ENCODE assay signal across 8 cellular contexts in the genomic region with DNA sequence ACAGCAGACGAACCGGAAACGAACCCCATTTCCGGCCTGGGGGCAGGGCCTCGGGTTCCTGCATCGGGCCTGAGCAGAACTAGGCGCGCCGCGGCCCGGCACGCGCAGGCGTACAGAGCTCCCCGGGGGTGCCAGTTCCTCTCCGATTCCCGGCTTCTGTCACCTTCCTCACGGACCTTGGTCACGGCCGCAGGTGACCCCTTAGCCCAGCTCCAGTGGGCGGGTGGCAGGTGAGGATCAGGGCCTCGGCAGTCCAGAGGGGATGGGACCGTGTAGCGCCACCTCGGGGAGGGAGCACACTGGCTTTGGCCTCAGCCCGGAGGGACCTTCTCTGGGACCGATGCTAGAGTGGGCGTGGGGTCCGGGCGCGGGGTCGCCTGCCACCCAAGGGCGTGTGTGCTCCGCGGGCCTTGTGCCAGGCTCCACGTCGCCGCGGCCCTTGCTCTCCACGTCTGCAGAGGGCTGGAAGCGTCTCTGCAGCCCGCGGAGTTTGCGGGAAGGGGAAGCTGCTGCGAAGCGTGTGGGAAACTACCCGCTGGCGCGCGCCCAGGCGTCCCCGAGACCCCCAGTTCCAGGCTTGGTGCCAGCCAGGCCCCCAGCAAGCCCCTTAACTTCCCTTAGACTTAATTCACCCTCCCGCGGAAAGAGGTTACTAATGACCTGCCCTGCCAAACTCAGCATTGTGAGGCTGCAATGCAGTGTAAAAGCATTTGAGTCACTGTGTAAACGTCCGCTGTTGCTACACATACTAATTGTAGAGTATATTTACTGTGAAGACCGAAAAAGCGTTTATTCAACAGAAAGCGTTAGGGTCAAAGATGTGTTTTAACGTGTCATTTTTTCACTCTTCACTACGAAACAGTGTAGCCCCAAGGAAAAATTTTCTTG. TPM values are rescaled to one million over a fixed set of nuclear protein-coding genes. Genes with fewer than 3 reads are reported as not detected.
A peak's percentile ranks its signal among the peaks of the same experiment; 100 is the strongest.
DNase-seq lines count a peak whose midpoint lies in the region; ATAC-seq, FAIRE-seq and TF ChIP-seq lines count a peak whose summit lies in the region.

A gene (plus strand): TSS at position 48 of the 888 bp plus-strand sequence. CDS start 7,930 bp downstream, outside the sequence.

- WGBS in right cardiac atrium = under 1% methylated on average over 61 of the region's 61 CpGs
- WGBS in aorta, 2 donors = 1% methylated on average over 58 to 61 of the region's 61 CpGs

- no peaks in the 10 kb centered on the region for H3K27me3 ChIP-seq in right cardiac atrium (ENCODE audit: control insufficient read depth, insufficient read depth)
- H3K27me3 ChIP-seq in rectal smooth muscle tissue (ENCODE audit: control insufficient read depth, insufficient read depth, low read length) = no peaks in the 10 kb centered on the region
- no peaks in the 10 kb centered on the region for H3K27me3 ChIP-seq in aorta (ENCODE audit: control insufficient read depth in 1 of 2, insufficient read depth in 2 of 2, low read length in 1 of 2)

- H3K4me3 ChIP-seq in right cardiac atrium (ENCODE audit: low read length) (peak within 1 kb of the TSS; percentile 71), rectal smooth muscle tissue (ENCODE audit: low read length) (peak within 1 kb of the TSS; percentile 93), aorta (ENCODE audit: low read length in 2 of 2) (peak within 1 kb of the TSS; percentile 61 to 72)

- H3K27ac Mint-ChIP-seq in T-helper 17 cell = peak within 1 kb of the TSS; percentile 95

- TF ChIP-seq POLR2A in GM12891 (IDR thresholded peaks at IDR 0.05; ENCODE audit: low read depth, low read length) = peak; percentile 93

- peaks cover 3% of the 10 kb centered on the region for H3K36me3 Mint-ChIP-seq in T-helper 17 cell (ENCODE audit: low read depth)

- ATAC-seq in HG02623 (IDR thresholded peaks at IDR 0.05; ENCODE audit: unreplicated experiment) (peak; percentile 76), T-helper 17 cell (peak; percentile 82), right cardiac atrium (peak; percentile 92), aorta (ENCODE audit: low FRiP score) (peak; percentile 95)

- intact Hi-C loops in right cardiac atrium (cut with DNase I) = no loop called here
- intact Hi-C loops in aorta (cut with DNase I) = loop anchor here in 1 of 2 donors (5.0 kb wide), 2 partner anchors 177 to 197 kb away; a partner anchor contains a TSS

- DNase-seq in GM12891 (ENCODE audit: insufficient read length, low spot score) (peak; percentile 84), NCI-H1105 (lab: John Stamatoyannopoulos, UW) (peak; percentile 89), T-helper 17 cell (peak; percentile 85 to 89 (median 86)), right cardiac atrium (peak; percentile 92 to 97 (median 97)), aorta (peak; percentile 93 to 96)

- peak; percentile 89 for FAIRE-seq in GM12891 (lab: Jason Lieb, UNC)

- no peaks in the 10 kb centered on the region for H3K9me3 ChIP-seq in T-helper 17 cell (ENCODE audit: control insufficient read depth, low read length, poor library complexity, severe bottlenecking)
- no peaks in the 10 kb centered on the region for H3K9me3 ChIP-seq in right cardiac atrium (ENCODE audit: control insufficient read depth, low read length)
- H3K9me3 ChIP-seq in aorta (ENCODE audit: control insufficient read depth, low read length) = no peaks in the 10 kb centered on the region

- H3K36me3 ChIP-seq in rectal smooth muscle tissue (ENCODE audit: control insufficient read depth, insufficient read depth, low read length) = no peaks in the 10 kb centered on the region
- no peaks in the 10 kb centered on the region for H3K36me3 ChIP-seq in aorta (ENCODE audit: control insufficient read depth in 1 of 2, insufficient read depth in 2 of 2, low read length in 1 of 2)

- peaks cover 32% of the 10 kb centered on the region for H3K4me1 Mint-ChIP-seq in T-helper 17 cell

- H3K27me3 Mint-ChIP-seq in T-helper 17 cell = no peaks in the 10 kb centered on the region

- peak within 1 kb of the TSS; percentile 92 for H3K4me3 Mint-ChIP-seq in T-helper 17 cell

- H3K9ac ChIP-seq in rectal smooth muscle tissue (ENCODE audit: low read length) = peak within 1 kb of the TSS; percentile 85

- H3K4me1 ChIP-seq in right cardiac atrium (ENCODE audit: control insufficient read depth, insufficient read depth, low read length) = peaks cover 7% of the 10 kb centered on the region
- H3K4me1 ChIP-seq in rectal smooth muscle tissue (ENCODE audit: control insufficient read depth, insufficient read depth, low read length) = peaks cover 12% of the 10 kb centered on the region
- no peaks in the 10 kb centered on the region for H3K4me1 ChIP-seq in aorta (ENCODE audit: control insufficient read depth in 1 of 2, insufficient read depth in 2 of 2, low read length in 2 of 2)

- H3K27ac ChIP-seq in angular gyrus (ENCODE audit: low read depth, low read length) (peak within 1 kb of the TSS; percentile 95), right cardiac atrium (ENCODE audit: low read length) (peak within 1 kb of the TSS; percentile 98), rectal smooth muscle tissue (ENCODE audit: low read depth, low read length) (peak within 1 kb of the TSS; percentile 94), aorta (ENCODE audit: low read depth in 1 of 2, low read length in 2 of 2) (peak within 1 kb of the TSS; percentile 78 to 86)

TF ChIP-seq in GM12891, 5 proteins besides CTCF, POLR2A, EP300 and RAD21:
- peak; percentile 70 for TF ChIP-seq SPI1 (IDR thresholded peaks at IDR 0.05; ENCODE audit: low read depth, low read length)
- 0 out of 2 replicates have a peak, but pooled peaks have one; percentile 58 for TF ChIP-seq POU2F2 (IDR thresholded peaks at IDR 0.05; ENCODE audit: low read depth, low read length)
- peak; percentile 86 for TF ChIP-seq POLR2AphosphoS5 (IDR thresholded peaks at IDR 0.05; ENCODE audit: low read depth, low read length)
- TF ChIP-seq PAX5 (IDR thresholded peaks at IDR 0.05; ENCODE audit: insufficient read depth, low read length, severe bottlenecking) = no peak
- peak; percentile 71 for TF ChIP-seq TAF1 (IDR thresholded peaks at IDR 0.05; ENCODE audit: low read depth, low read length)

RNA-seq across cellular contexts. Expression of the gene that starts here (rescaled TPM):
- 54.6 TPM for polyA plus RNA-seq in GM12891 (2012; ENCODE audit: low read depth, missing spikeins)
- total RNA-seq in T-helper 17 cell = 10 to 100 TPM; 66.5 to 80.4 TPM
- 100 to 1,000 TPM in 3 of 4 donors, 10 to 100 TPM in 1; 93.4 to 137 (median 132) TPM for total RNA-seq in right cardiac atrium
- 125 TPM for polyA plus RNA-seq in right cardiac atrium
- 100 to 1,000 TPM in 1 of 2 donors, 10 to 100 TPM in 1; 83.8 to 125 TPM for total RNA-seq in aorta
- polyA plus RNA-seq in aorta = 100 to 1,000 TPM in 1 of 2 donors, 10 to 100 TPM in 1; 47.6 to 163 TPM

Comparison
In these comparisons a context has a peak if more than half of its experiments do, and no peak if none do; other contexts are left out.
1. Peak in every context shown above with its lines: DNase-seq, ATAC-seq, H3K4me3 ChIP-seq and H3K27ac ChIP-seq.